15 cellular contexts compared by ENCODE assay signal in genomic region chr10:24277771-24278518, GRCh38.
A peak's percentile ranks its signal among the peaks of the same experiment; 100 is the strongest.
DNase-seq lines count a peak whose midpoint lies in the region; ATAC-seq and TF ChIP-seq lines count a peak whose summit lies in the region.
"Had no signal": no experiment of that assay in that cellular context is flagged by ENCODE, and none has a peak within 500 bp of the region (broad histone marks: within the 10 kb centered on the region; RNA-seq: fewer than 3 reads in every experiment).

No MANE protein-coding gene starts in this region.

- H3K27me3 ChIP-seq in lower lobe of right lung (ENCODE audit: low read depth) = no peaks in the 10 kb centered on the region
- H3K27me3 ChIP-seq in upper lobe of left lung = no peaks in the 10 kb centered on the region
- H3K27me3 ChIP-seq in vagina = no peaks in the 10 kb centered on the region
- H3K27me3 ChIP-seq: tibial nerve had no signal

- TF ChIP-seq EP300 in upper lobe of left lung (IDR thresholded peaks at IDR 0.05) = no peak

- ATAC-seq in lower lobe of right lung (peak in 1 of 2 donors; percentile 38), upper lobe of left lung (ENCODE audit: low FRiP score in 2 of 2) (peak in 1 of 2 donors; percentile 66)
- ATAC-seq: T-helper 17 cell had no signal

- H3K4me3 ChIP-seq in coronary artery = no peak overlapping the region
- H3K4me3 ChIP-seq in lower lobe of right lung = no peak overlapping the region
- H3K4me3 ChIP-seq in upper lobe of left lung = no peak overlapping the region
- H3K4me3 ChIP-seq in vagina = no peak overlapping the region
- H3K4me3 ChIP-seq: tibial nerve had no signal

- intact Hi-C loops in lower lobe of right lung (cut with DNase I) = no loop called here
- intact Hi-C loops in vagina (cut with DNase I) = no loop called here

- H3K27ac ChIP-seq in coronary artery (peak overlapping the region; percentile 59 to 66), lower lobe of right lung (peak overlapping the region; percentile 4), upper lobe of left lung (peak overlapping the region in 3 of 4 donors; percentile 34 to 71 (median 61)), vagina (no peak overlapping the region), RWPE1 (no peak overlapping the region)
- H3K27ac ChIP-seq: tibial nerve had no signal

- no peak for TF ChIP-seq CTCF in coronary artery (IDR thresholded peaks at IDR 0.05)
- no peak for TF ChIP-seq CTCF in lower lobe of right lung (IDR thresholded peaks at IDR 0.05)
- TF ChIP-seq CTCF in upper lobe of left lung (IDR thresholded peaks at IDR 0.05) = no peak
- no peak for TF ChIP-seq CTCF in vagina (IDR thresholded peaks at IDR 0.05)
- no peak for TF ChIP-seq CTCF in RWPE1 (conservative IDR thresholded peaks at IDR 0.05; ENCODE audit: low read depth)

- H3K36me3 ChIP-seq in lower lobe of right lung (no peaks in the 10 kb centered on the region), upper lobe of left lung (no peaks in the 10 kb centered on the region), vagina (peaks cover 0 to 2% of the 10 kb centered on the region in 2 donors)

- POLR2A ChIA-PET in RWPE1 (lab: Yijun Ruan, JAX; ENCODE audit: low non-redundant PET) = no interaction called here

- CTCF ChIA-PET in RWPE1 (lab: Yijun Ruan, JAX) = interaction anchor here (0.7 kb wide), 1 partner anchor 14 kb away, joined by 3 read pairs; no protein-coding TSS in a partner anchor

- 59 to 73% methylated on average over 13 of the region's 13 CpGs for WGBS in upper lobe of left lung, 2 donors

- peak; percentile 15 for DNase-seq in M059J (ENCODE audit: low read depth)
- DNase-seq in coronary artery (ENCODE audit: low spot score) = no peak
- no peak for DNase-seq in lower lobe of right lung
- DNase-seq in upper lobe of left lung = no peak
- no peak for DNase-seq in T-helper 9 cell
- no peak for DNase-seq in NK-92 treated with Interleukin-12 subunit alpha and Interleukin-12 subunit beta, amount 100 ng/mL, for 24 hours (lab: John Stamatoyannopoulos, UW)
- no peak for DNase-seq in vagina (ENCODE audit: extremely low spot score in 2 of 2)
- no peak for DNase-seq in RWPE1 (ENCODE audit: low spot score)
- DNase-seq: activated CD4-positive, alpha-beta T cell treated with anti-CD3 and anti-CD28 coated beads, Interleukin-2, amount 10 ng/mL, durations not matched to agents 24 days and 14 days; amygdala; foreskin fibroblast; NCI-H2081 treated with DMSO at 0.1 percent for 48 hours; NCI-H748 treated with DMSO at 0.1 percent for 48 hours; T-helper 17 cell had no signal

- TF ChIP-seq POLR2A in upper lobe of left lung (IDR thresholded peaks at IDR 0.05) = no peak
- no peak for TF ChIP-seq POLR2A in vagina (IDR thresholded peaks at IDR 0.05)

- no peaks in the 10 kb centered on the region for H3K9me3 ChIP-seq in lower lobe of right lung
- H3K9me3 ChIP-seq in upper lobe of left lung = no peaks in the 10 kb centered on the region
- H3K9me3 ChIP-seq in vagina = no peaks in the 10 kb centered on the region

- H3K4me1 ChIP-seq in lower lobe of right lung = no peaks in the 10 kb centered on the region
- peaks cover 0 to 7% (median 0%) of the 10 kb centered on the region in 4 donors for H3K4me1 ChIP-seq in upper lobe of left lung
- no peaks in the 10 kb centered on the region for H3K4me1 ChIP-seq in vagina

Comparison
In these comparisons a context has a peak if more than half of its experiments do, and no peak if none do; other contexts are left out.
1. H3K27ac ChIP-seq: peak in coronary artery (2 of 2), lower lobe of right lung (single experiment) and upper lobe of left lung (3 of 4); none in vagina (single experiment) and RWPE1 (single experiment).